ENCODE assay signal across 19 cellular contexts in the genomic region with DNA sequence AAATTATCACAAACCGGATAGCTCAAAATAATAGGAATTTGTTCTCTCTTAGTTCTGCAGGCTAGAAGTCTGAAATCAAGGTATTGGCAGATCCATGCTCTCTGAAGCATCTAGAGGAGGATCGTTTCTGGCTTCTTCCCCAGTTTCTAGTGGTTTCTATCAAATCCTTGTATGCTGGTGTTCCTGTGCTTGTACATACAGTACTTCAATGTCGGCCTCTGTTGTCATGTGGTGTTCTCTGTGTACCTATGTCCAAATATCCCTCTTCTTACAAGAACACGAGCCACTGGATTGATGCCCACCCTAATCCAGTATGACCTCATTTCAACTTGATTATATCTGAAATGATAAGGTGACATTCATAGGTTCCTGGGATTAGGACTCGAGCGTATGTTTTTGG.
"Had no signal": no experiment of that assay in that cellular context is flagged by ENCODE, and none has a peak within 500 bp of the region (broad histone marks: within the 10 kb centered on the region; RNA-seq: fewer than 3 reads in every experiment).

No MANE protein-coding gene starts in this region.

- ATAC-seq: heart right ventricle; naive thymus-derived CD8-positive, alpha-beta T cell; right lobe of liver; stimulated activated naive B cell treated with anti-CD40 and anti-IgM and Interleukin-4, amounts not matched to agents 10 μg/mL and 1 μg/mL and 100 μg/mL, for 72 hours; stimulated activated naive CD8-positive, alpha-beta T cell treated with anti-CD3 and anti-CD28 coated beads, Interleukin-15, Interleukin-2, amounts not matched to agents 100 U/mL and 50 U/mL, for 24 hours had no signal

- H3K27ac ChIP-seq: heart right ventricle, hepatocyte, ovary, right atrium auricular region, right lobe of liver, skin epidermis, stomach, testis, tibial nerve, vagina had no signal

- H3K4me2 ChIP-seq: hepatocyte had no signal

- H3K36me3 ChIP-seq: heart right ventricle, ovary, right atrium auricular region, right lobe of liver, stomach, tibial nerve, vagina had no signal

- H3K9me3 ChIP-seq: heart right ventricle, ovary, right atrium auricular region, right lobe of liver, stomach, testis, tibial nerve, vagina had no signal

- DNase-seq: heart right ventricle; islet precursor cell; naive thymus-derived CD8-positive, alpha-beta T cell; occipital lobe; ovary; right lobe of liver; stimulated activated CD4-positive, alpha-beta T cell treated with anti-CD3 and anti-CD28 coated beads, Interleukin-12 subunit alpha, Interleukin-12 subunit beta, amount 100 ng/mL, for 4 hours; stimulated activated CD4-positive, alpha-beta T cell treated with anti-CD3 and anti-CD28 coated beads, Interleukin-15, amount 100 ng/mL, for 24 hours; stimulated activated CD4-positive, alpha-beta T cell treated with anti-CD3 and anti-CD28 coated beads, Interleukin-2, amount 100 ng/mL, for 24 hours; stimulated activated CD4-positive, alpha-beta T cell treated with anti-CD3 and anti-CD28 coated beads, Interleukin-4, amount 100 ng/mL, for 1 hour; stimulated activated naive B cell treated with anti-CD40 and anti-IgM and Interleukin-4, amounts not matched to agents 10 μg/mL and 1 μg/mL and 100 μg/mL, for 72 hours; stimulated activated naive CD8-positive, alpha-beta T cell treated with anti-CD3 and anti-CD28 coated beads, Interleukin-15, Interleukin-2, amounts not matched to agents 100 U/mL and 50 U/mL, for 24 hours; stomach; testis had no signal

- H3K79me2 ChIP-seq: hepatocyte had no signal

- H3K27me3 ChIP-seq: heart right ventricle, hepatocyte, ovary, right atrium auricular region, right lobe of liver, stomach, testis, tibial nerve, vagina had no signal

- H2AFZ ChIP-seq: hepatocyte had no signal

- H3K4me1 ChIP-seq: heart right ventricle, right atrium auricular region, testis, tibial nerve, vagina had no signal

- H3K4me3 ChIP-seq: heart right ventricle, hepatocyte, ovary, right atrium auricular region, right lobe of liver, skin epidermis, stomach, testis, tibial nerve, vagina had no signal
